16 cellular contexts compared by ENCODE assay signal in the genomic region with DNA sequence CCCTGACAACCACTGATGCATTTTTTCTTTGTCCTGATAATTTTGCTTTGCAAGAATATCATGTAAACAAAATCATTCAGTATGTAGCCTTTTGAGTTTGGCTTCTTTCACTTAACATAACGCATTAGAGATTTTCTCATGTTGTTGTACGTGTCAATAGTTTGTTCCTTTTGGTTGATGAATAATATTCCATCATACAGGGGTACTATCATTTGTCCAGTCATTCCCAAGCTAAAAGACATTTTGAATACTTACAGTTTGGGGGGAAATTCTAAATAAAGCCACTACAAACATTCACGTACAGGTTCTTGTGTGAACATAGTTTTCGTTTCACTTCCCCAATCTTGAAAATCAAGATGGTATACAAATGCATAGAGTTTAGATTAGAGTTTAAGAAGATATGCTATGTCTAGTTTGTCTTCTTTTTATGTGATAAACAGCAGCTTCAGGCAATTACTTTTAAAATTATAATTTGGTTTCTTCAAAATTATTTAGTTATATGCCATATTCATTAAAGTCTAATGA. TPM values are rescaled to one million over a fixed set of nuclear protein-coding genes. Genes with fewer than 3 reads are reported as not detected.
DNase-seq lines count a peak whose midpoint lies in the region; ATAC-seq and TF ChIP-seq lines count a peak whose summit lies in the region.
"Had no signal": no experiment of that assay in that cellular context is flagged by ENCODE, and none has a peak within 500 bp of the region (broad histone marks: within the 10 kb centered on the region; RNA-seq: fewer than 3 reads in every experiment).

No MANE protein-coding gene starts in this region.

- TF ChIP-seq EP300 in tibial nerve (IDR thresholded peaks at IDR 0.05): no peak

- no peaks in the 10 kb centered on the region for H3K79me2 ChIP-seq in OCI-LY3 (ENCODE audit: low read length)

- DNase-seq in NCI-H1417 (lab: John Stamatoyannopoulos, UW) (no peak), HPDE6-E6E7 (ENCODE audit: extremely low spot score) (no peak), KBM-7 (no peak), tibial nerve (ENCODE audit: low spot score in 2 of 2) (no peak)
- DNase-seq: cerebellar nuclear complex, hippocampal formation, NCI-H1930, NCI-H82, SK-N-SH had no signal

- TF ChIP-seq CTCF in OCI-LY3 (IDR thresholded peaks at IDR 0.05; ENCODE audit: low read depth, low read length) (no peak), tibial nerve (IDR thresholded peaks at IDR 0.05) (no peak)

- WGBS in tibial nerve, 2 donors: 88 to 90% methylated on average over 4 of the region's 4 CpGs

- H3K4me2 ChIP-seq in OCI-LY3 (ENCODE audit: low read length): peak overlapping the region; percentile 59
- H3K4me2 ChIP-seq: SK-N-SH had no signal

- in situ Hi-C loops in KBM-7 (cut with MboI; ENCODE audit: low pct_unique_long_range_greater_than_20kb, low sequenced_read_pairs): no loop called here

- no peaks in the 10 kb centered on the region for H3K36me3 ChIP-seq in OCI-LY3 (replicated peaks; ENCODE audit: low read depth, low read length)
- no peaks in the 10 kb centered on the region for H3K36me3 ChIP-seq in tibial nerve
- H3K36me3 ChIP-seq: left lung had no signal

- no peak overlapping the region for H3K9ac ChIP-seq in OCI-LY3 (ENCODE audit: low read length)
- H3K9ac ChIP-seq: SK-N-SH had no signal

- ATAC-seq in GM18499 (IDR thresholded peaks at IDR 0.05; ENCODE audit: insufficient read depth, unreplicated experiment): peak; percentile 66
- peak; percentile 68 for ATAC-seq in GM19438 (IDR thresholded peaks at IDR 0.05; ENCODE audit: low read depth, unreplicated experiment)
- ATAC-seq in HG03108 (IDR thresholded peaks at IDR 0.05; ENCODE audit: unreplicated experiment): peak; percentile 73
- ATAC-seq: left lung had no signal

- H3K27ac ChIP-seq in OCI-LY3 (ENCODE audit: low read length) (no peak overlapping the region), tibial nerve (no peak overlapping the region)
- H3K27ac ChIP-seq: left lung had no signal

- no peak for TF ChIP-seq POLR2A in tibial nerve (IDR thresholded peaks at IDR 0.05)

- H2AFZ ChIP-seq in OCI-LY3 (ENCODE audit: low read depth, low read length): 0 out of 2 replicates have a peak overlapping the region, but pooled peaks have one; percentile 23

- peaks cover 11% of the 10 kb centered on the region for H3K27me3 ChIP-seq in OCI-LY3 (ENCODE audit: low read depth, low read length)
- H3K27me3 ChIP-seq in tibial nerve: no peaks in the 10 kb centered on the region
- H3K27me3 ChIP-seq: left lung had no signal

- peak overlapping the region; percentile 23 for H3K4me3 ChIP-seq in OCI-LY3 (ENCODE audit: low read length)
- H3K4me3 ChIP-seq in tibial nerve: no peak overlapping the region
- H3K4me3 ChIP-seq: left lung had no signal

- no peaks in the 10 kb centered on the region for H3K9me3 ChIP-seq in OCI-LY3 (ENCODE audit: insufficient read depth, low read length)
- H3K9me3 ChIP-seq in tibial nerve: no peaks in the 10 kb centered on the region
- H3K9me3 ChIP-seq: left lung, SK-N-SH had no signal

- H4K20me1 ChIP-seq in OCI-LY3 (ENCODE audit: insufficient read depth, low read length): no peaks in the 10 kb centered on the region

- H3K4me1 ChIP-seq in OCI-LY3 (ENCODE audit: low read length): peaks cover 11% of the 10 kb centered on the region
- peaks cover 0 to 9% (median 0%) of the 10 kb centered on the region in 4 donors for H3K4me1 ChIP-seq in tibial nerve
- H3K4me1 ChIP-seq: left lung had no signal

RNA-seq across cellular contexts. Expression of a gene that starts 5.2 kb away (rescaled TPM):
- not detected for total RNA-seq in tibial nerve
- total RNA-seq: left lung, skeletal muscle tissue, temporal lobe had no signal
